1 cellular context compared by ENCODE assay signal in genomic region chr20:25148181-25148981, GRCh38.
TF ChIP-seq lines count a peak whose summit lies in the region.

No MANE protein-coding gene starts in this region.

TF ChIP-seq in WTC11, 78 proteins besides CTCF, POLR2A, EP300 and RAD21 (continued from another document):
- no peak for TF ChIP-seq NFATC4 (CRISPR knock-in tag; IDR thresholded peaks at IDR 0.05)
- TF ChIP-seq MAX (CRISPR knock-in tag; IDR thresholded peaks at IDR 0.05), result peak; percentile 96
- TF ChIP-seq PRDM15 (CRISPR knock-in tag; IDR thresholded peaks at IDR 0.05), result peak; percentile 37; the same call in 1 of the 2 replicates
- peak; percentile 79 for TF ChIP-seq NFE2L1 (CRISPR knock-in tag; IDR thresholded peaks at IDR 0.05)
- TF ChIP-seq CREB1 (CRISPR knock-in tag; IDR thresholded peaks at IDR 0.05), result peak; percentile 57; the same call in 1 of the 2 replicates
- TF ChIP-seq ZNF317 (CRISPR knock-in tag; IDR thresholded peaks at IDR 0.05; ENCODE audit: borderline replicate concordance, low read depth), result 0 out of 2 replicates have a peak, but pooled peaks have one; percentile 60
- TF ChIP-seq FOXP1 (CRISPR knock-in tag; IDR thresholded peaks at IDR 0.05; ENCODE audit: borderline replicate concordance), result no peak; the same call in 1 of the 2 replicates
- peak; percentile 73; the same call in 1 of the 2 replicates for TF ChIP-seq ARID4B (CRISPR knock-in tag; IDR thresholded peaks at IDR 0.05; ENCODE audit: borderline replicate concordance)
- no peak for TF ChIP-seq ZNF671 (CRISPR knock-in tag; IDR thresholded peaks at IDR 0.05)
- no peak for TF ChIP-seq NR2C2 (CRISPR knock-in tag; IDR thresholded peaks at IDR 0.05)
- TF ChIP-seq TEAD4 (CRISPR knock-in tag; IDR thresholded peaks at IDR 0.05), result no peak
- peak; percentile 79; the same call in 1 of the 2 replicates for TF ChIP-seq TP53 (CRISPR knock-in tag; IDR thresholded peaks at IDR 0.05)
- no peak for TF ChIP-seq GABPB1 (CRISPR knock-in tag; IDR thresholded peaks at IDR 0.05)
- no peak for TF ChIP-seq ZBTB21 (CRISPR knock-in tag; IDR thresholded peaks at IDR 0.05; ENCODE audit: borderline replicate concordance)
- no peak for TF ChIP-seq ERG (CRISPR knock-in tag; IDR thresholded peaks at IDR 0.05)
- peak; percentile 71; the same call in 1 of the 2 replicates for TF ChIP-seq JUN (CRISPR knock-in tag; IDR thresholded peaks at IDR 0.05)
- 0 out of 2 replicates have a peak, but pooled peaks have one; percentile 26 for TF ChIP-seq ZNF263 (CRISPR knock-in tag; IDR thresholded peaks at IDR 0.05; ENCODE audit: low read depth)
- TF ChIP-seq ZNF138 (CRISPR knock-in tag; conservative IDR thresholded peaks at IDR 0.05), result no peak
- peak; percentile 82; the same call in 1 of the 2 replicates for TF ChIP-seq ZNF281 (CRISPR knock-in tag; IDR thresholded peaks at IDR 0.05)
- peak; percentile 80; the same call in 1 of the 2 replicates for TF ChIP-seq FOXK1 (CRISPR knock-in tag; IDR thresholded peaks at IDR 0.05)
- TF ChIP-seq EMX1 (CRISPR knock-in tag; IDR thresholded peaks at IDR 0.05), result no peak
